Comparison of ENCODE assay signal across 8 cellular contexts in the genomic region with DNA sequence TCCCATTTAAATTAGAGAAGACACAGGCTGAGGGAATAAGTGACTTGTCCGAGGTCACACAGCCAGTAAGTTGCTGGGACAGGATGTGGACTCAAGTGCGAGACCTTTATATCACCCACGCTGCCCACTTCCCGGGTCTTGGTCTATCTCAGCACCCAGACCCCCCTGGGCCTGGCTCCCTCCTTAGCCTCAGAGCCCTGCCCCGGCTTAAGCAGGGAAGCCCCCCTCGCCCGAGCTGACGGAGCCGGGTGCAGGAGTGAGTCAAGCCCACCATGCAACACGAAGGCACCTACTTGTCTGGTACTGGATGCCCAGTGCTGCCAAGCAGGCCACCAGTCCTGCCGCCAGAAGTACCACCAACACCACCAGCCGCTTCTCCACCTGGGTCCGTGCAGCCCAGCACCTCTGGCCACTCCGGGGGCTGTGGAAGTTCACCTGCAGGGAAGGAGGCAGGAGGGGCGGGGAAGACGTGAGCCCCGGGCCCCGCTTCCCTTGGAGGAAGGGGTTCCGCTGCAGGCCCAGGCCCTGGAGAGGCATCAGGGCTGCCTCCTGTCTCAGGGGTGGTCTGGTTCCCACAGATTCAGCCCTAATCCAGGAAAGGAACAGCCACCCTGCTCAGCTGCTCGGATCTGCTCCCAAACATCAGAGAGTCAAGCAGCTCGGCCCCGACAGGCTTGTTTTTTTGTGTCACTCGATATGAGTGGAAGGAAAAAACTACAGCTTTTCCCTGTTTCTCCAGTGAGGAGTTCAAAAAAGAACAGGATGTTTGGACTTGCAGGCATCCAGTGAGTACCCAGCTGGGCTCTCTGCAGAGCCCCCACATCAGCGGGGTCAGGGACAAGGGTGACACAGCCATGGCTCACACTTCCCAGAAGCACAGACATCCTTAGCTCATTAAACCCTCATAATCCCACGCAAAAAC. TPM values are rescaled to one million over a fixed set of nuclear protein-coding genes. Genes with fewer than 3 reads are reported as not detected.
DNase-seq lines count a peak whose midpoint lies in the region; ATAC-seq and TF ChIP-seq lines count a peak whose summit lies in the region.

No MANE protein-coding gene starts in this region.

- ATAC-seq in activated T-cell treated with anti-CD3 and anti-CD28 coated beads, Interleukin-2, amount 50 U/mL, for 4 hours, result no peak
- ATAC-seq in HG02798 (IDR thresholded peaks at IDR 0.05; ENCODE audit: poor library complexity, unreplicated experiment), result no peak

- H3K4me1 Mint-ChIP-seq in activated T-cell treated with anti-CD3 and anti-CD28 coated beads, Interleukin-2, amount 50 U/mL, for 4 hours (ENCODE audit: low read depth), result peaks cover 54% of the 10 kb centered on the region

- peak overlapping the region; percentile 76 to 90 for H3K27ac ChIP-seq in coronary artery
- peak overlapping the region; percentile 30 for H3K27ac ChIP-seq in muscle layer of colon (ENCODE audit: low read depth, low read length)
- H3K27ac ChIP-seq in thymus (ENCODE audit: low read depth), result peak overlapping the region; percentile 56

- H3K4me3 ChIP-seq in coronary artery, result peak overlapping the region; percentile 52
- H3K4me3 ChIP-seq in muscle layer of colon (ENCODE audit: low read depth in 1 of 2, low read length in 2 of 2), result no peak overlapping the region
- no peak overlapping the region for H3K4me3 ChIP-seq in thymus (ENCODE audit: low read length)

- no peak for DNase-seq in activated T-cell treated with anti-CD3 and anti-CD28 coated beads, Interleukin-2, amount 50 U/mL, for 4 hours
- no peak for DNase-seq in activated T-cell treated with anti-CD3 and anti-CD28 coated beads, Interleukin-2, amount 50 U/mL, for 1 hour
- peak; percentile 77 for DNase-seq in coronary artery (ENCODE audit: low spot score)
- DNase-seq in retina, result no peak
- DNase-seq in SW480 (ENCODE audit: low spot score), result no peak

- 96% methylated on average over 25 of the region's 25 CpGs for WGBS in thymus

- no peaks in the 10 kb centered on the region for H3K27me3 Mint-ChIP-seq in activated T-cell treated with anti-CD3 and anti-CD28 coated beads, Interleukin-2, amount 50 U/mL, for 4 hours (ENCODE audit: low read depth)

- no peak for TF ChIP-seq CTCF in coronary artery (IDR thresholded peaks at IDR 0.05)

- H3K4me1 ChIP-seq in muscle layer of colon (ENCODE audit: insufficient read depth, low read length) (peaks cover 38% of the 10 kb centered on the region), thymus (ENCODE audit: control insufficient read depth, insufficient read depth, low read length) (no peaks in the 10 kb centered on the region)

- no peak overlapping the region for H3K9ac ChIP-seq in muscle layer of colon (ENCODE audit: low read length)

- H3K27me3 ChIP-seq in muscle layer of colon (ENCODE audit: control insufficient read depth in 1 of 2, insufficient read depth in 2 of 2, low read length in 2 of 2) (no peaks in the 10 kb centered on the region), thymus (ENCODE audit: control insufficient read depth, insufficient read depth) (no peaks in the 10 kb centered on the region)

- H3K36me3 ChIP-seq in muscle layer of colon (ENCODE audit: insufficient read depth, low read length), result peaks cover 22% of the 10 kb centered on the region
- H3K36me3 ChIP-seq in thymus (ENCODE audit: control insufficient read depth, insufficient read depth), result peaks cover 12% of the 10 kb centered on the region

- H3K9me3 ChIP-seq in muscle layer of colon (ENCODE audit: low read length) (no peaks in the 10 kb centered on the region), thymus (ENCODE audit: control insufficient read depth) (no peaks in the 10 kb centered on the region)

- H3K36me3 Mint-ChIP-seq in activated T-cell treated with anti-CD3 and anti-CD28 coated beads, Interleukin-2, amount 50 U/mL, for 4 hours (ENCODE audit: insufficient read depth), result peaks cover 23% of the 10 kb centered on the region

- peak overlapping the region; percentile 68 for H3K4me3 Mint-ChIP-seq in activated T-cell treated with anti-CD3 and anti-CD28 coated beads, Interleukin-2, amount 50 U/mL, for 4 hours

- no peaks in the 10 kb centered on the region for H3K9me3 Mint-ChIP-seq in activated T-cell treated with anti-CD3 and anti-CD28 coated beads, Interleukin-2, amount 50 U/mL, for 4 hours

RNA-seq across cellular contexts. Expression of gene ECE1, which starts 11.1 kb away (rescaled TPM):
- 100 to 1,000 TPM; 121 to 168 (median 149) TPM for total RNA-seq in activated T-cell treated with anti-CD3 and anti-CD28 coated beads, Interleukin-2, amount 50 U/mL, for 4 hours
- polyA plus RNA-seq in thymus, result 34.2 TPM

Comparison
In these comparisons a context has a peak if more than half of its experiments do, and no peak if none do; other contexts are left out.
1. H3K27ac ChIP-seq: peak in every context shown above with its lines; median percentile 83 in coronary artery; 56 in thymus; 30 in muscle layer of colon.